Comparison of ENCODE assay signal across 14 cellular contexts in the genomic region with DNA sequence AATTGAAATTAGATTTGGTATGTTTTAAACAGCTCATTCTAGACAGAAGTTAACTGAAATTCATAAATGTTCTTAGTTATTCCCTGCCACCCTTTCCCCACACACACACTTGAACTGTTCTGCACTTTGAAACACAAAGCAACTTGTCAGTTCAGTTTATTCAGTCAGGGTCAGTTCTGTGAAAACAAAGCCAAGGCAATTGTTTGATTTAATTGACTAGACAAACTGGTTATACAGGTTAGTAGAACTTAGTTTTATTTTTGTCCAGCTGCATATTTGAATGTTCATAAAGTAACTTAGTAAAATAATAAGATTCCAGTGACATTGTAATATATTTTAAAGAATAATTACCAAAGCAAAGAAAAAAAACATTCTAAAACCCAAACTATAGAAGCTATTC.
DNase-seq lines count a peak whose midpoint lies in the region; ATAC-seq and TF ChIP-seq lines count a peak whose summit lies in the region.
"Had no signal": no experiment of that assay in that cellular context is flagged by ENCODE, and none has a peak within 500 bp of the region (broad histone marks: within the 10 kb centered on the region; RNA-seq: fewer than 3 reads in every experiment).

No MANE protein-coding gene starts in this region.

- H3K9me3 ChIP-seq in lower lobe of right lung: no peaks in the 10 kb centered on the region
- H3K9me3 ChIP-seq: BE2C had no signal

- peaks cover 51% of the 10 kb centered on the region for H3K36me3 Mint-ChIP-seq in brain
- peaks cover 13 to 16% of the 10 kb centered on the region in 2 donors for H3K36me3 Mint-ChIP-seq in activated naive CD4-positive, alpha-beta T cell treated with anti-CD3 and anti-CD28 coated beads, Interleukin-2, amount 50 U/mL, for 72 hours

- peaks cover 0 to 17% (median 7%) of the 10 kb centered on the region in 5 experiments for H3K9me3 Mint-ChIP-seq in brain
- H3K9me3 Mint-ChIP-seq in activated naive CD4-positive, alpha-beta T cell treated with anti-CD3 and anti-CD28 coated beads, Interleukin-2, amount 50 U/mL, for 72 hours: peaks cover 0 to 12% of the 10 kb centered on the region in 2 donors
- H3K9me3 Mint-ChIP-seq in stimulated activated naive CD8-positive, alpha-beta T cell treated with anti-CD3 and anti-CD28 coated beads, Interleukin-15, amount 100 ng/mL, for 72 hours: peaks cover 12 to 13% of the 10 kb centered on the region in 2 donors
- H3K9me3 Mint-ChIP-seq: activated naive CD4-positive, alpha-beta T cell treated with anti-CD3 and anti-CD28 coated beads, Interleukin-2, amount 50 U/mL, for 24 hours had no signal

- H3K27ac ChIP-seq in lower lobe of right lung: no peak overlapping the region

- no peaks in the 10 kb centered on the region for H3K36me3 ChIP-seq in lower lobe of right lung

- no peak overlapping the region for H3K4me3 ChIP-seq in lower lobe of right lung
- H3K4me3 ChIP-seq: K562 had no signal

- no peak overlapping the region for H3K4me3 Mint-ChIP-seq in brain
- no peak overlapping the region for H3K4me3 Mint-ChIP-seq in stimulated activated naive CD8-positive, alpha-beta T cell treated with anti-CD3 and anti-CD28 coated beads, Interleukin-15, amount 100 ng/mL, for 72 hours
- H3K4me3 Mint-ChIP-seq: activated naive CD4-positive, alpha-beta T cell treated with anti-CD3 and anti-CD28 coated beads, Interleukin-2, amount 50 U/mL, for 24 hours; stimulated activated naive CD8-positive, alpha-beta T cell treated with anti-CD3 and anti-CD28 coated beads, Interleukin-15, Interleukin-2, amounts not matched to agents 100 ng/mL and 50 ng/mL, for 24 hours had no signal

- peaks cover 5% of the 10 kb centered on the region for H3K4me1 ChIP-seq in lower lobe of right lung
- H3K4me1 ChIP-seq: BE2C had no signal

- TF ChIP-seq CTCF in brain (conservative IDR thresholded peaks at IDR 0.05) (no peak), lower lobe of right lung (IDR thresholded peaks at IDR 0.05) (no peak)

- H3K27me3 Mint-ChIP-seq in brain: no peaks in the 10 kb centered on the region
- no peaks in the 10 kb centered on the region for H3K27me3 Mint-ChIP-seq in stimulated activated naive CD8-positive, alpha-beta T cell treated with anti-CD3 and anti-CD28 coated beads, Interleukin-15, amount 100 ng/mL, for 72 hours
- H3K27me3 Mint-ChIP-seq: activated naive CD4-positive, alpha-beta T cell treated with anti-CD3 and anti-CD28 coated beads, Interleukin-2, amount 50 U/mL, for 24 hours; stimulated activated naive CD8-positive, alpha-beta T cell treated with anti-CD3 and anti-CD28 coated beads, Interleukin-15, Interleukin-2, amounts not matched to agents 100 ng/mL and 50 ng/mL, for 24 hours had no signal

- DNase-seq in DMS53 (lab: John Stamatoyannopoulos, UW) (peak; percentile 86), NCI-H146 (lab: John Stamatoyannopoulos, UW) (peak; percentile 83), lower lobe of right lung (no peak), OCI-M2 (lab: John Stamatoyannopoulos, UW; ENCODE audit: unreplicated experiment) (no peak), HuH-7 (ENCODE audit: low spot score) (no peak)
- DNase-seq in activated naive CD4-positive, alpha-beta T cell treated with anti-CD3 and anti-CD28 coated beads, Interleukin-2, amount 50 U/mL, for 72 hours (ENCODE audit: low spot score in 2 of 2): no peak
- DNase-seq in stimulated activated naive CD8-positive, alpha-beta T cell treated with anti-CD3 and anti-CD28 coated beads, Interleukin-15, amount 100 ng/mL, for 72 hours: no peak
- DNase-seq: BE2C, cerebellar nuclear complex, SHP77 treated with DMSO at 0.1 percent for 48 hours had no signal

- H3K27ac Mint-ChIP-seq in brain: peak overlapping the region in 3 of 5 experiments; percentile 33 to 72 (median 37)
- no peak overlapping the region for H3K27ac Mint-ChIP-seq in activated naive CD4-positive, alpha-beta T cell treated with anti-CD3 and anti-CD28 coated beads, Interleukin-2, amount 50 U/mL, for 72 hours
- H3K27ac Mint-ChIP-seq in stimulated activated naive CD8-positive, alpha-beta T cell treated with anti-CD3 and anti-CD28 coated beads, Interleukin-15, amount 100 ng/mL, for 72 hours: no peak overlapping the region
- H3K27ac Mint-ChIP-seq: activated naive CD4-positive, alpha-beta T cell treated with anti-CD3 and anti-CD28 coated beads, Interleukin-2, amount 50 U/mL, for 24 hours had no signal

- H3K4me1 Mint-ChIP-seq in brain: no peaks in the 10 kb centered on the region
- no peaks in the 10 kb centered on the region for H3K4me1 Mint-ChIP-seq in stimulated activated naive CD8-positive, alpha-beta T cell treated with anti-CD3 and anti-CD28 coated beads, Interleukin-15, amount 100 ng/mL, for 72 hours
- H3K4me1 Mint-ChIP-seq: activated naive CD4-positive, alpha-beta T cell treated with anti-CD3 and anti-CD28 coated beads, Interleukin-2, amount 50 U/mL, for 24 hours had no signal

- intact Hi-C loops in lower lobe of right lung (cut with DNase I): no loop called here

- ATAC-seq in lower lobe of right lung: peak; percentile 72 to 93
- ATAC-seq in activated naive CD4-positive, alpha-beta T cell treated with anti-CD3 and anti-CD28 coated beads, Interleukin-2, amount 50 U/mL, for 72 hours: no peak
- ATAC-seq in stimulated activated naive CD8-positive, alpha-beta T cell treated with anti-CD3 and anti-CD28 coated beads, Interleukin-15, amount 100 ng/mL, for 72 hours: no peak
- ATAC-seq: K562 had no signal

- no peaks in the 10 kb centered on the region for H3K27me3 ChIP-seq in lower lobe of right lung (ENCODE audit: low read depth)
- H3K27me3 ChIP-seq: BE2C had no signal

Comparison
In these comparisons a context has a peak if more than half of its experiments do, and no peak if none do; other contexts are left out.
1. DNase-seq: peak in DMS53 (single experiment) and NCI-H146 (single experiment); none in lower lobe of right lung (single experiment), activated naive CD4-positive, alpha-beta T cell treated with anti-CD3 and anti-CD28 coated beads, Interleukin-2, amount 50 U/mL, for 72 hours (0 of 2), stimulated activated naive CD8-positive, alpha-beta T cell treated with anti-CD3 and anti-CD28 coated beads, Interleukin-15, amount 100 ng/mL, for 72 hours (0 of 2), OCI-M2 (single experiment) and HuH-7 (single experiment).
2. H3K27ac Mint-ChIP-seq: peak in brain (3 of 5); none in activated naive CD4-positive, alpha-beta T cell treated with anti-CD3 and anti-CD28 coated beads, Interleukin-2, amount 50 U/mL, for 72 hours (0 of 2) and stimulated activated naive CD8-positive, alpha-beta T cell treated with anti-CD3 and anti-CD28 coated beads, Interleukin-15, amount 100 ng/mL, for 72 hours (0 of 2).
3. ATAC-seq: peak in lower lobe of right lung (2 of 2); none in activated naive CD4-positive, alpha-beta T cell treated with anti-CD3 and anti-CD28 coated beads, Interleukin-2, amount 50 U/mL, for 72 hours (0 of 2) and stimulated activated naive CD8-positive, alpha-beta T cell treated with anti-CD3 and anti-CD28 coated beads, Interleukin-15, amount 100 ng/mL, for 72 hours (single experiment).